Comparison of ENCODE assay signal across 35 cellular contexts in genomic region chr4:62470020-62470419, GRCh38.
"Had no signal": no experiment of that assay in that cellular context is flagged by ENCODE, and none has a peak within 500 bp of the region (broad histone marks: within the 10 kb centered on the region; RNA-seq: fewer than 3 reads in every experiment).

No MANE protein-coding gene starts in this region.

- H3K27me3 ChIP-seq: MG63 had no signal

- H3K4me3 ChIP-seq: MG63 had no signal

- H3K9me3 ChIP-seq: MG63 had no signal

- H3K36me3 ChIP-seq: MG63 had no signal

- DNase-seq: Kasumi-1, MG63, MM.1S, MV-4-11, NCI-H1048, NCI-H1092, NCI-H1092 treated with DMSO at 0.1 percent for 48 hours, NCI-H1105, NCI-H1105 treated with DMSO at 0.1 percent for 48 hours, NCI-H1417, NCI-H1417 treated with DMSO at 0.1 percent for 48 hours, NCI-H1436, NCI-H1436 treated with DMSO at 0.1 percent for 48 hours, NCI-H146, NCI-H1694, NCI-H1694 treated with DMSO at 0.1 percent for 48 hours, NCI-H187, NCI-H187 treated with DMSO at 0.1 percent for 48 hours, NCI-H1930, NCI-H2029, NCI-H2029 treated with DMSO at 0.1 percent for 48 hours, NCI-H2081, NCI-H2081 treated with DMSO at 0.1 percent for 48 hours, NCI-H2107, NCI-H2171, NCI-H2171 treated with DMSO at 0.1 percent for 48 hours, NCI-H2227 treated with DMSO at 0.1 percent for 48 hours, NCI-H226, NCI-H345, NCI-H446, NCI-H446 treated with DMSO at 0.1 percent for 48 hours, NCI-H510A, NCI-H510A treated with DMSO at 0.1 percent for 48 hours, NCI-H524, NCI-H524 treated with DMSO at 0.1 percent for 48 hours had no signal
